In the genomic region with DNA sequence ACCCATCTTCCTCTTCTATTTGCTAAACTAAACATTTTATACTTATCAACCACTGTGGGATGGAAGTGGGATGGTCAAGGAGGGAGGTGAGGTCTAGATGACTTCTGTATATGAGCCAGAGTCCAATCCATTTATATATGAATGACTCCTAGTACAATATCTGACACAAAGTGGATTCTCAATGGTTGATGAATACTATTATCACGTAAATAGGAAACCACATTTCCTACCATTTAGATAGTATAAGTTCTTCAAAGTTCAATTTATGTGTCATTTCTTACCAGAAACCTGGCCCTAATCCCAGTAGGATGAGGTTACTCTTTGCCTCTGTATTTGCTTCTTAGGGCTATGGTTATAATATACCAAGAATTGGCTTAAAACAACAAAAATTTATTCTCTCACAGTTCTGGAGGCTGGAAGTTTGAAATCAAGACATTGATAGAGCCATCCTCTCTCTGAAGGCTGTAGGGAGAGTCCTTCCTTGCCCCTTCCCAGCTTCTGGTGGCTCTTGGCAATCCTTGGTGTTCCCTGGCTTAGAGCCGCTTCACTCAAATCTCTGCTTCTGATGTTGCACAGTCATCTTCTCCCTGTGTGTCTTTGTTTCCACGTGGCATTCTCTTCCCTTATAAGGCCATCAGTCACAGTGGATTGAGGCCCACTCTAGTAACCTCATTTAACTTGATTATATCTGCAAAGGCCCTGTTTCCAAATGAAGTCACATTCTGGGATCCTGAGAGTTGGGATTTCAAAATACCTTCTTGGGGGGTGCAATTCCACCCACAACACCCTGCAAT, we compare ENCODE assay signal across 11 cellular contexts. TPM values are rescaled to one million over a fixed set of nuclear protein-coding genes. Genes with fewer than 3 reads are reported as not detected.
DNase-seq lines count a peak whose midpoint lies in the region; ATAC-seq and TF ChIP-seq lines count a peak whose summit lies in the region.
"Had no signal": no experiment of that assay in that cellular context is flagged by ENCODE, and none has a peak within 500 bp of the region (broad histone marks: within the 10 kb centered on the region; RNA-seq: fewer than 3 reads in every experiment).

No MANE protein-coding gene starts in this region.

- no peaks in the 10 kb centered on the region for H3K4me1 Mint-ChIP-seq in natural killer cell
- H3K4me1 Mint-ChIP-seq: activated naive CD8-positive, alpha-beta T cell treated with anti-CD3 and anti-CD28 coated beads, Interleukin-2, amount 10 ng/mL, durations not matched to agents 7 days and 5 days had no signal

- H3K9me3 Mint-ChIP-seq in natural killer cell = no peaks in the 10 kb centered on the region
- H3K9me3 Mint-ChIP-seq: activated naive CD8-positive, alpha-beta T cell treated with anti-CD3 and anti-CD28 coated beads, Interleukin-2, amount 10 ng/mL, durations not matched to agents 7 days and 5 days had no signal

- H3K36me3 Mint-ChIP-seq in natural killer cell = no peaks in the 10 kb centered on the region
- H3K36me3 Mint-ChIP-seq: activated naive CD8-positive, alpha-beta T cell treated with anti-CD3 and anti-CD28 coated beads, Interleukin-2, amount 10 ng/mL, durations not matched to agents 7 days and 5 days had no signal

- ATAC-seq in SK-N-SH treated with all-trans-retinoic acid at 6 μM for 48 hours = peak; percentile 82
- no peak for ATAC-seq in natural killer cell

- peaks cover 18 to 35% of the 10 kb centered on the region in 2 donors for H3K27me3 Mint-ChIP-seq in natural killer cell (ENCODE audit: low read depth in 2 of 2)

- peak; percentile 77 for DNase-seq in Daoy (ENCODE audit: low read depth)
- peak; percentile 60 for DNase-seq in fibroblast of the conjunctiva (ENCODE audit: low read depth)
- DNase-seq in putamen (ENCODE audit: low spot score) = peak; percentile 19
- no peak for DNase-seq in natural killer cell
- no peak for DNase-seq in stimulated activated CD4-positive, alpha-beta T cell treated with anti-CD3 and anti-CD28 coated beads, Interleukin-4, amount 100 ng/mL, for 1 hour
- no peak for DNase-seq in SIG-M5 treated with dmso at 0.1 percent for 504 hours (lab: John Stamatoyannopoulos, UW; ENCODE audit: unreplicated experiment)
- DNase-seq in stimulated activated naive CD4-positive, alpha-beta T cell treated with Interleukin-2 at 50 U/mL for 16 hours (lab: John Stamatoyannopoulos, UW) = no peak
- DNase-seq: activated naive CD8-positive, alpha-beta T cell treated with anti-CD3 and anti-CD28 coated beads, Interleukin-2, amount 10 ng/mL, durations not matched to agents 7 days and 5 days; NCI-H345; retina had no signal

- intact Hi-C loops in natural killer cell (cut with micrococcal nuclease) = no loop called here

- H3K4me3 Mint-ChIP-seq in natural killer cell = no peak overlapping the region
- H3K4me3 Mint-ChIP-seq: activated naive CD8-positive, alpha-beta T cell treated with anti-CD3 and anti-CD28 coated beads, Interleukin-2, amount 10 ng/mL, durations not matched to agents 7 days and 5 days had no signal

- no peak overlapping the region for H3K27ac Mint-ChIP-seq in natural killer cell
- H3K27ac Mint-ChIP-seq: activated naive CD8-positive, alpha-beta T cell treated with anti-CD3 and anti-CD28 coated beads, Interleukin-2, amount 10 ng/mL, durations not matched to agents 7 days and 5 days had no signal

- no peak for TF ChIP-seq CTCF in natural killer cell (IDR thresholded peaks at IDR 0.05)

TF ChIP-seq in SK-N-SH treated with all-trans-retinoic acid at 6 μM for 48 hours, 23 proteins besides CTCF, POLR2A, EP300 and RAD21 (continues in another document):
- no peak for TF ChIP-seq ZNF8 (CRISPR knock-in tag; IDR thresholded peaks at IDR 0.05)
- no peak for TF ChIP-seq ZFP30 (CRISPR knock-in tag; IDR thresholded peaks at IDR 0.05)
- TF ChIP-seq CSDC2 (CRISPR knock-in tag; IDR thresholded peaks at IDR 0.05) = 0 out of 2 replicates have a peak, but pooled peaks have one; percentile 20
- TF ChIP-seq OSR1 (CRISPR knock-in tag; IDR thresholded peaks at IDR 0.05) = no peak
- peak; percentile 96 for TF ChIP-seq TOX (CRISPR knock-in tag; IDR thresholded peaks at IDR 0.05; ENCODE audit: borderline replicate concordance)
- TF ChIP-seq, protein P1, sequence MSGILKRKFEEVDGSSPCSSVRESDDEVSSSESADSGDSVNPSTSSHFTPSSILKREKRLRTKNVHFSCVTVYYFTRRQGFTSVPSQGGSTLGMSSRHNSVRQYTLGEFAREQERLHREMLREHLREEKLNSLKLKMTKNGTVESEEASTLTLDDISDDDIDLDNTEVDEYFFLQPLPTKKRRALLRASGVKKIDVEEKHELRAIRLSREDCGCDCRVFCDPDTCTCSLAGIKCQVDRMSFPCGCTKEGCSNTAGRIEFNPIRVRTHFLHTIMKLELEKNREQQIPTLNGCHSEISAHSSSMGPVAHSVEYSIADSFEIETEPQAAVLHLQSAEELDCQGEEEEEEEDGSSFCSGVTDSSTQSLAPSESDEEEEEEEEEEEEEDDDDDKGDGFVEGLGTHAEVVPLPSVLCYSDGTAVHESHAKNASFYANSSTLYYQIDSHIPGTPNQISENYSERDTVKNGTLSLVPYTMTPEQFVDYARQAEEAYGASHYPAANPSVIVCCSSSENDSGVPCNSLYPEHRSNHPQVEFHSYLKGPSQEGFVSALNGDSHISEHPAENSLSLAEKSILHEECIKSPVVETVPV (CRISPR knock-in tag; IDR thresholded peaks at IDR 0.05) = no peak
- TF ChIP-seq ZNF565 (CRISPR knock-in tag; conservative IDR thresholded peaks at IDR 0.05; ENCODE audit: low read depth) = no peak
- no peak for TF ChIP-seq ARNTL (CRISPR knock-in tag; IDR thresholded peaks at IDR 0.05; ENCODE audit: borderline replicate concordance, low read depth)
- no peak for TF ChIP-seq BACH2 (CRISPR knock-in tag; IDR thresholded peaks at IDR 0.05; ENCODE audit: borderline replicate concordance)
- TF ChIP-seq ZC3H10 (CRISPR knock-in tag; IDR thresholded peaks at IDR 0.05) = peak; percentile 79
- no peak for TF ChIP-seq ESRRG (CRISPR knock-in tag; IDR thresholded peaks at IDR 0.05)
- TF ChIP-seq, protein P2, sequence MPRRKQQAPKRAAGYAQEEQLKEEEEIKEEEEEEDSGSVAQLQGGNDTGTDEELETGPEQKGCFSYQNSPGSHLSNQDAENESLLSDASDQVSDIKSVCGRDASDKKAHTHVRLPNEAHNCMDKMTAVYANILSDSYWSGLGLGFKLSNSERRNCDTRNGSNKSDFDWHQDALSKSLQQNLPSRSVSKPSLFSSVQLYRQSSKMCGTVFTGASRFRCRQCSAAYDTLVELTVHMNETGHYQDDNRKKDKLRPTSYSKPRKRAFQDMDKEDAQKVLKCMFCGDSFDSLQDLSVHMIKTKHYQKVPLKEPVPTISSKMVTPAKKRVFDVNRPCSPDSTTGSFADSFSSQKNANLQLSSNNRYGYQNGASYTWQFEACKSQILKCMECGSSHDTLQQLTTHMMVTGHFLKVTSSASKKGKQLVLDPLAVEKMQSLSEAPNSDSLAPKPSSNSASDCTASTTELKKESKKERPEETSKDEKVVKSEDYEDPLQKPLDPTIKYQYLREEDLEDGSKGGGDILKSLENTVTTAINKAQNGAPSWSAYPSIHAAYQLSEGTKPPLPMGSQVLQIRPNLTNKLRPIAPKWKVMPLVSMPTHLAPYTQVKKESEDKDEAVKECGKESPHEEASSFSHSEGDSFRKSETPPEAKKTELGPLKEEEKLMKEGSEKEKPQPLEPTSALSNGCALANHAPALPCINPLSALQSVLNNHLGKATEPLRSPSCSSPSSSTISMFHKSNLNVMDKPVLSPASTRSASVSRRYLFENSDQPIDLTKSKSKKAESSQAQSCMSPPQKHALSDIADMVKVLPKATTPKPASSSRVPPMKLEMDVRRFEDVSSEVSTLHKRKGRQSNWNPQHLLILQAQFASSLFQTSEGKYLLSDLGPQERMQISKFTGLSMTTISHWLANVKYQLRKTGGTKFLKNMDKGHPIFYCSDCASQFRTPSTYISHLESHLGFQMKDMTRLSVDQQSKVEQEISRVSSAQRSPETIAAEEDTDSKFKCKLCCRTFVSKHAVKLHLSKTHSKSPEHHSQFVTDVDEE (CRISPR knock-in tag; IDR thresholded peaks at IDR 0.05) = no peak
- no peak for TF ChIP-seq CREB5 (CRISPR knock-in tag; IDR thresholded peaks at IDR 0.05; ENCODE audit: low read depth)
- no peak for TF ChIP-seq ZNF70 (CRISPR knock-in tag; IDR thresholded peaks at IDR 0.05)
- no peak for TF ChIP-seq PPARA (CRISPR knock-in tag; IDR thresholded peaks at IDR 0.05; ENCODE audit: borderline replicate concordance)
- TF ChIP-seq ISL1 (CRISPR knock-in tag; IDR thresholded peaks at IDR 0.05) = peak; percentile 93
- TF ChIP-seq TCF4 (CRISPR knock-in tag; IDR thresholded peaks at IDR 0.05; ENCODE audit: borderline replicate concordance) = no peak
- TF ChIP-seq, protein P3, sequence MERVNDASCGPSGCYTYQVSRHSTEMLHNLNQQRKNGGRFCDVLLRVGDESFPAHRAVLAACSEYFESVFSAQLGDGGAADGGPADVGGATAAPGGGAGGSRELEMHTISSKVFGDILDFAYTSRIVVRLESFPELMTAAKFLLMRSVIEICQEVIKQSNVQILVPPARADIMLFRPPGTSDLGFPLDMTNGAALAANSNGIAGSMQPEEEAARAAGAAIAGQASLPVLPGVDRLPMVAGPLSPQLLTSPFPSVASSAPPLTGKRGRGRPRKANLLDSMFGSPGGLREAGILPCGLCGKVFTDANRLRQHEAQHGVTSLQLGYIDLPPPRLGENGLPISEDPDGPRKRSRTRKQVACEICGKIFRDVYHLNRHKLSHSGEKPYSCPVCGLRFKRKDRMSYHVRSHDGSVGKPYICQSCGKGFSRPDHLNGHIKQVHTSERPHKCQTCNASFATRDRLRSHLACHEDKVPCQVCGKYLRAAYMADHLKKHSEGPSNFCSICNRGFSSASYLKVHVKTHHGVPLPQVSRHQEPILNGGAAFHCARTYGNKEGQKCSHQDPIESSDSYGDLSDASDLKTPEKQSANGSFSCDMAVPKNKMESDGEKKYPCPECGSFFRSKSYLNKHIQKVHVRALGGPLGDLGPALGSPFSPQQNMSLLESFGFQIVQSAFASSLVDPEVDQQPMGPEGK (CRISPR knock-in tag; IDR thresholded peaks at IDR 0.05; ENCODE audit: borderline replicate concordance) = peak; percentile 83

RNA-seq across cellular contexts. Expression of gene RAB23, which starts 41.0 kb away (rescaled TPM):
- 20.6 and 26.4 TPM in 2 replicates for total RNA-seq in Daoy (2014; rRNA removed; shearing (Covaris generic))
- 1 to 10 TPM in 1 of 3 donors, under 1 TPM in 2; 0.31 to 1.3 (median 0.77) TPM for total RNA-seq in natural killer cell

RNA-seq across cellular contexts. Expression of gene PRIM2, which starts 54.3 kb away (rescaled TPM):
- 103 and 112 TPM in 2 replicates for total RNA-seq in Daoy (2014; rRNA removed; shearing (Covaris generic))
- 10 to 100 TPM; 16.0 to 27.5 (median 18.3) TPM for total RNA-seq in natural killer cell

Comparison
In these comparisons a context has a peak if more than half of its experiments do, and no peak if none do; other contexts are left out.
1. DNase-seq: peak in Daoy (single experiment), fibroblast of the conjunctiva (single experiment) and putamen (single experiment); none in natural killer cell (single experiment), stimulated activated CD4-positive, alpha-beta T cell treated with anti-CD3 and anti-CD28 coated beads, Interleukin-4, amount 100 ng/mL, for 1 hour (single experiment), SIG-M5 treated with dmso at 0.1 percent for 504 hours (single experiment) and stimulated activated naive CD4-positive, alpha-beta T cell treated with Interleukin-2 at 50 U/mL for 16 hours (single experiment).